ENCODE assay signal across 13 cellular contexts in genomic region chr20:24337074-24337473, GRCh38.
DNase-seq lines count a peak whose midpoint lies in the region; ATAC-seq and TF ChIP-seq lines count a peak whose summit lies in the region.
"Had no signal": no experiment of that assay in that cellular context is flagged by ENCODE, and none has a peak within 500 bp of the region (broad histone marks: within the 10 kb centered on the region; RNA-seq: fewer than 3 reads in every experiment).

No MANE protein-coding gene starts in this region.

- H3K9ac ChIP-seq in IMR-90 (ENCODE audit: low read depth, low read length) (no peak overlapping the region), adipocyte (ENCODE audit: low read length) (no peak overlapping the region)

- H3K27me3 ChIP-seq in IMR-90 (ENCODE audit: control insufficient read depth, insufficient read depth, low read length) (no peaks in the 10 kb centered on the region), adipocyte (replicated peaks; ENCODE audit: control insufficient read depth, insufficient read depth, low read length) (no peaks in the 10 kb centered on the region)

- intact Hi-C loops in IMR-90 (cut with micrococcal nuclease) = no loop called here

- no TSS peak for BruUV-seq in IMR-90 (replicated peaks; lab: Mats Ljungman, UMichigan)

- H3K36me3 Mint-ChIP-seq in T-helper 2 cell treated with Interferon-gamma antibody and Interleukin-4, amounts not matched to agents 5 μg/mL and 100 μg/mL, for 36 hours (ENCODE audit: low read depth) = no peaks in the 10 kb centered on the region
- H3K36me3 Mint-ChIP-seq in nephron progenitor cell (ENCODE audit: low read depth) = no peaks in the 10 kb centered on the region

- CTCF ChIA-PET in IMR-90 (lab: Yijun Ruan, JAX) = no interaction called here

- no peaks in the 10 kb centered on the region for H3K79me1 ChIP-seq in IMR-90 (ENCODE audit: low read depth in 1 of 2, low read length in 2 of 2)

- H3K4me3 ChIP-seq in IMR-90 (ENCODE audit: insufficient read depth, low read depth, low read length) = no peak overlapping the region
- no peak overlapping the region for H3K4me3 ChIP-seq in adipocyte (ENCODE audit: low read length)
- no peak overlapping the region for H3K4me3 ChIP-seq in coronary artery
- H3K4me3 ChIP-seq: A549 had no signal

- no peak overlapping the region for H2BK20ac ChIP-seq in IMR-90 (ENCODE audit: low read depth, low read length)

- no peak overlapping the region for H4K5ac ChIP-seq in IMR-90 (ENCODE audit: low read depth, low read length)

- H3K9me3 Mint-ChIP-seq in T-helper 2 cell treated with Interferon-gamma antibody and Interleukin-4, amounts not matched to agents 5 μg/mL and 100 μg/mL, for 36 hours = no peaks in the 10 kb centered on the region
- H3K9me3 Mint-ChIP-seq in nephron progenitor cell = no peaks in the 10 kb centered on the region
- H3K9me3 Mint-ChIP-seq: central memory CD8-positive, alpha-beta T cell had no signal

- no peak overlapping the region for H2BK15ac ChIP-seq in IMR-90 (ENCODE audit: low read depth, low read length)

- H4K20me1 ChIP-seq in IMR-90 (ENCODE audit: insufficient read depth, low read length) = no peaks in the 10 kb centered on the region

- no peaks in the 10 kb centered on the region for H3K36me3 ChIP-seq in IMR-90 (ENCODE audit: control insufficient read depth, insufficient read depth, low read length)
- H3K36me3 ChIP-seq in adipocyte (ENCODE audit: control insufficient read depth, insufficient read depth, low read length, severe bottlenecking) = no peaks in the 10 kb centered on the region

- H2BK5ac ChIP-seq in IMR-90 (ENCODE audit: low read depth, low read length, poor library complexity, severe bottlenecking) = no peak overlapping the region

- DNase-seq in T-helper 2 cell treated with Interferon-gamma antibody and Interleukin-4, amounts not matched to agents 5 μg/mL and 100 μg/mL, for 36 hours (ENCODE audit: low spot score) = no peak
- DNase-seq in T-helper 2 cell (no peak), IMR-90 (peak; percentile 35), adipocyte (ENCODE audit: low read depth) (peak; percentile 50), nephron progenitor cell (no peak), HUDEP-2 (lab: John Stamatoyannopoulos, UW; ENCODE audit: unreplicated experiment in 76 of 76) (no peak), coronary artery (ENCODE audit: low spot score) (no peak)
- DNase-seq: activated CD4-positive, alpha-beta T cell treated with anti-CD3 and anti-CD28 coated beads, Interleukin-2, amount 10 ng/mL, durations not matched to agents 24 days and 14 days; NCI-H1092 treated with DMSO at 0.1 percent for 48 hours; trophoblast cell had no signal

- H3K27ac ChIP-seq in IMR-90 (ENCODE audit: insufficient read depth, low read length) (no peak overlapping the region), coronary artery (no peak overlapping the region)
- H3K27ac ChIP-seq: A549 had no signal

- H3K14ac ChIP-seq in IMR-90 (replicated peaks; ENCODE audit: low read depth, low read length) = no peak overlapping the region

- dilution Hi-C loops in IMR-90 (cut with HindIII; ENCODE audit: low sequenced_read_pairs, unreplicated experiment) = no loop called here

- no peak overlapping the region for H3K4me2 ChIP-seq in IMR-90 (ENCODE audit: low read depth, low read length)
- H3K4me2 ChIP-seq: A549 had no signal

- no peaks in the 10 kb centered on the region for H3K27me3 Mint-ChIP-seq in T-helper 2 cell treated with Interferon-gamma antibody and Interleukin-4, amounts not matched to agents 5 μg/mL and 100 μg/mL, for 36 hours (ENCODE audit: low read depth)
- H3K27me3 Mint-ChIP-seq in nephron progenitor cell (ENCODE audit: low read depth, poor library complexity) = peaks cover 3% of the 10 kb centered on the region

- POLR2A ChIA-PET in IMR-90 (lab: Charles Lee; ENCODE audit: unreplicated experiment) = no interaction called here

- no peak overlapping the region for H4K91ac ChIP-seq in IMR-90 (ENCODE audit: insufficient read depth, low read depth, low read length)

- H3K9me1 ChIP-seq in IMR-90 (ENCODE audit: insufficient read depth, low read length) = no peaks in the 10 kb centered on the region; the same call in 1 of the 2 replicates

- H3K23ac ChIP-seq in IMR-90 (ENCODE audit: low read depth, low read length) = no peak overlapping the region

- TF ChIP-seq CTCF in IMR-90 (conservative IDR thresholded peaks at IDR 0.05; ENCODE audit: low read depth, low read length) = no peak
- no peak for TF ChIP-seq CTCF in nephron progenitor cell (IDR thresholded peaks at IDR 0.05)
- TF ChIP-seq CTCF in coronary artery (IDR thresholded peaks at IDR 0.05) = no peak

- H2AFZ ChIP-seq in IMR-90 (replicated peaks; ENCODE audit: low read length, poor library complexity) = no peak overlapping the region

- ATAC-seq in IMR-90 (ENCODE audit: low read depth) (no peak; the same call in 1 of the 2 replicates), HG02678 (IDR thresholded peaks at IDR 0.05; ENCODE audit: unreplicated experiment) (no peak)
- ATAC-seq: A549 had no signal

- no peak for TF ChIP-seq RAD21 in IMR-90 (IDR thresholded peaks at IDR 0.05; ENCODE audit: low read length)

- WGBS in IMR-90 (ENCODE audit: extremely low coverage in 2 of 2, insufficient read length in 1 of 2), 2 experiments = no CpG with 5 or more reads among the region's 4 CpGs

- no peak overlapping the region for H2AK5ac ChIP-seq in IMR-90 (ENCODE audit: low read depth, low read length)

- no peak overlapping the region for H4K8ac ChIP-seq in IMR-90 (ENCODE audit: low read depth in 2 of 2, low read length in 2 of 2)

- H3K4me1 Mint-ChIP-seq in T-helper 2 cell treated with Interferon-gamma antibody and Interleukin-4, amounts not matched to agents 5 μg/mL and 100 μg/mL, for 36 hours (ENCODE audit: low read depth) = peaks cover 4% of the 10 kb centered on the region
- H3K4me1 Mint-ChIP-seq in nephron progenitor cell = peaks cover 23% of the 10 kb centered on the region
- H3K4me1 Mint-ChIP-seq: central memory CD8-positive, alpha-beta T cell had no signal

- no peak overlapping the region for H2AK9ac ChIP-seq in IMR-90 (replicated peaks; ENCODE audit: low read depth, low read length, poor library complexity)

- H3K4ac ChIP-seq in IMR-90 (ENCODE audit: low read depth, low read length) = no peak overlapping the region

- no peak overlapping the region for H3K27ac Mint-ChIP-seq in T-helper 2 cell treated with Interferon-gamma antibody and Interleukin-4, amounts not matched to agents 5 μg/mL and 100 μg/mL, for 36 hours
- peak overlapping the region; percentile 10 for H3K27ac Mint-ChIP-seq in nephron progenitor cell

- H2BK120ac ChIP-seq in IMR-90 (ENCODE audit: low read depth, low read length) = no peak overlapping the region

- H3K56ac ChIP-seq in IMR-90 (ENCODE audit: extremely low read depth, insufficient read depth, low read length) = no peak overlapping the region

- no peak overlapping the region for H3K18ac ChIP-seq in IMR-90 (ENCODE audit: low read depth, low read length)

- H3K4me3 Mint-ChIP-seq in T-helper 2 cell treated with Interferon-gamma antibody and Interleukin-4, amounts not matched to agents 5 μg/mL and 100 μg/mL, for 36 hours = peak overlapping the region; percentile 22
- H3K4me3 Mint-ChIP-seq in nephron progenitor cell = no peak overlapping the region
- H3K4me3 Mint-ChIP-seq: activated CD4-positive, alpha-beta T cell treated with anti-CD3 and anti-CD28 coated beads, Interleukin-2, amount 10 ng/mL, durations not matched to agents 24 days and 14 days; central memory CD8-positive, alpha-beta T cell had no signal

- in situ Hi-C loops in IMR-90 (cut with MboI; ENCODE audit: low sequenced_read_pairs) = no loop called here

- H3K9me3 ChIP-seq in IMR-90 (ENCODE audit: control insufficient read depth, insufficient read depth, low read length) (no peaks in the 10 kb centered on the region), adipocyte (ENCODE audit: control insufficient read depth, low read length) (no peaks in the 10 kb centered on the region)
- H3K9me3 ChIP-seq: A549 had no signal

- H3K4me1 ChIP-seq in IMR-90 (ENCODE audit: control insufficient read depth, insufficient read depth, low read length) (no peaks in the 10 kb centered on the region), adipocyte (ENCODE audit: control insufficient read depth, insufficient read depth, low read length) (no peaks in the 10 kb centered on the region)
- H3K4me1 ChIP-seq: A549 had no signal

- TF ChIP-seq POLR2A in IMR-90 (IDR thresholded peaks at IDR 0.05; ENCODE audit: low read depth, low read length) = no peak

TF ChIP-seq in IMR-90, 13 proteins besides CTCF, POLR2A, EP300 and RAD21:
- TF ChIP-seq BHLHE40 (IDR thresholded peaks at IDR 0.05; ENCODE audit: low read depth, low read length) = no peak

Comparison
In these comparisons a context has a peak if more than half of its experiments do, and no peak if none do; other contexts are left out.
1. DNase-seq: peak in IMR-90 (single experiment) and adipocyte (single experiment); none in T-helper 2 cell treated with Interferon-gamma antibody and Interleukin-4, amounts not matched to agents 5 μg/mL and 100 μg/mL, for 36 hours (single experiment), T-helper 2 cell (0 of 5), nephron progenitor cell (single experiment), HUDEP-2 (0 of 76) and coronary artery (single experiment).